1 cellular context compared by ENCODE assay signal in genomic region chr1:161542091-161542559, GRCh38.
TF ChIP-seq lines count a peak whose summit lies in the region.
"Not testable (repeated sequence)": the region's sequence is repeated elsewhere in the genome, so short reads cannot be mapped to it uniquely, and the experiment has no call there.

No MANE protein-coding gene starts in this region.

TF ChIP-seq in K562, 482 proteins besides CTCF, POLR2A, EP300 and RAD21 (continues in another document):
- peak in 1 of 2 experiments; percentile 46; a peak in 1 of 4 replicates for TF ChIP-seq FOXK2 (conservative IDR thresholded peaks at IDR 0.05 in 1 of 2, IDR thresholded peaks at IDR 0.05 in 1 of 2; ENCODE audit: low read depth in 2 of 2)
- peak; percentile 74 for TF ChIP-seq DPF2 (IDR thresholded peaks at IDR 0.05)
- TF ChIP-seq AFF1 (IDR thresholded peaks at IDR 0.05; ENCODE audit: low read depth in 1 of 2, partially characterized antibody in 2 of 2), result peak; percentile 15 to 31
- TF ChIP-seq MLLT1 (IDR thresholded peaks at IDR 0.05), result peak in 1 of 2 experiments; percentile 66; a peak in 1 of 4 replicates
- 0 out of 2 replicates have a peak, but pooled peaks have one; percentile 33 for TF ChIP-seq CXXC5 (CRISPR knock-in tag; IDR thresholded peaks at IDR 0.05)
- TF ChIP-seq MTA3 (IDR thresholded peaks at IDR 0.05; ENCODE audit: borderline replicate concordance), result peak; percentile 38; the same call in 1 of the 2 replicates
- TF ChIP-seq CREM (IDR thresholded peaks at IDR 0.05; ENCODE audit: low read depth), result peak; percentile 37; the same call in 1 of the 2 replicates
- peak; percentile 62 for TF ChIP-seq BRD9 (IDR thresholded peaks at IDR 0.05; ENCODE audit: low read depth, partially characterized antibody)
- TF ChIP-seq NFRKB (IDR thresholded peaks at IDR 0.05; ENCODE audit: low read depth), result peak; percentile 41; the same call in 1 of the 2 replicates
- TF ChIP-seq SMARCA4 (IDR thresholded peaks at IDR 0.05), result peak; percentile 80
- TF ChIP-seq PRDM10 (IDR thresholded peaks at IDR 0.05; ENCODE audit: partially characterized antibody), result peak; percentile 11
- TF ChIP-seq ZEB2 (IDR thresholded peaks at IDR 0.05), result peak; percentile 83; the same call in 1 of the 2 replicates
- TF ChIP-seq SOX6 (IDR thresholded peaks at IDR 0.05), result peak; percentile 59
- 0 out of 2 replicates have a peak, but pooled peaks have one; percentile 37 for TF ChIP-seq LEF1 (IDR thresholded peaks at IDR 0.05)
- TF ChIP-seq ARNT (IDR thresholded peaks at IDR 0.05), result peak in 1 of 2 experiments; percentile 44; a peak in 1 of 4 replicates
- peak; percentile 55 for TF ChIP-seq DACH1 (IDR thresholded peaks at IDR 0.05; ENCODE audit: partially characterized antibody)
- peak; percentile 86 for TF ChIP-seq ARID3A (IDR thresholded peaks at IDR 0.05; ENCODE audit: borderline replicate concordance, low read depth, low read length)
- TF ChIP-seq TAL1 (IDR thresholded peaks at IDR 0.05), result peak; percentile 53
- TF ChIP-seq STAT5A (IDR thresholded peaks at IDR 0.05; ENCODE audit: borderline replicate concordance, low read length), result peak; percentile 61
- TF ChIP-seq NFIC (IDR thresholded peaks at IDR 0.05), result peak; percentile 78
- peak; percentile 38 for TF ChIP-seq CBFA2T2 (conservative IDR thresholded peaks at IDR 0.05)
- peak; percentile 82 for TF ChIP-seq CTBP1 (IDR thresholded peaks at IDR 0.05; ENCODE audit: borderline replicate concordance)
- TF ChIP-seq ZBTB2 (IDR thresholded peaks at IDR 0.05), result 0 out of 2 replicates have a peak, but pooled peaks have one; percentile 53
- 0 out of 4 replicates have a peak, but pooled peaks of 1 of the 2 experiments have one; percentile 21 for TF ChIP-seq NRF1 (conservative IDR thresholded peaks at IDR 0.05 in 1 of 2, IDR thresholded peaks at IDR 0.05 in 1 of 2)
- peak; percentile 55 for TF ChIP-seq KDM5B (IDR thresholded peaks at IDR 0.05; ENCODE audit: insufficient replicate concordance, low read depth, low read length)
- 0 out of 2 replicates have a peak, but pooled peaks have one; percentile 60 for TF ChIP-seq NCOA1 (IDR thresholded peaks at IDR 0.05; ENCODE audit: low read depth)
- peak; percentile 52 for TF ChIP-seq MTA2 (IDR thresholded peaks at IDR 0.05; ENCODE audit: low read depth)
- peak; percentile 68; the same call in 1 of the 2 replicates for TF ChIP-seq ZBTB5 (IDR thresholded peaks at IDR 0.05)
- TF ChIP-seq TCF3 (CRISPR knock-in tag; IDR thresholded peaks at IDR 0.05), result peak; percentile 62
- TF ChIP-seq RFX1 (IDR thresholded peaks at IDR 0.05), result peak; percentile 46; the same call in 1 of the 2 replicates
- peak in 1 of 2 experiments; percentile 42; a peak in 1 of 4 replicates for TF ChIP-seq RCOR1 (IDR thresholded peaks at IDR 0.05; ENCODE audit: borderline replicate concordance in 1 of 2, low read depth in 2 of 2, low read length in 2 of 2)
- TF ChIP-seq POLR2B (IDR thresholded peaks at IDR 0.05; ENCODE audit: low read depth, partially characterized antibody), result peak; percentile 47
- TF ChIP-seq ATF1 (CRISPR knock-in tag; IDR thresholded peaks at IDR 0.05); TOE1 (CRISPR knock-in tag; IDR thresholded peaks at IDR 0.05; ENCODE audit: borderline replicate concordance, low read depth): not testable (repeated sequence)
- TF ChIP-seq ATF1 (tag; IDR thresholded peaks at IDR 0.05), result peak; percentile 81
- peak in 1 of 2 experiments; percentile 7; a peak in 2 of 4 replicates for TF ChIP-seq TRIM24 (IDR thresholded peaks at IDR 0.05)
- peak; percentile 26; the same call in 1 of the 2 replicates for TF ChIP-seq NBN (IDR thresholded peaks at IDR 0.05; ENCODE audit: low read depth)
- peak; percentile 86 for TF ChIP-seq ARID1B (IDR thresholded peaks at IDR 0.05)
- 0 out of 2 replicates have a peak, but pooled peaks have one; percentile 50 for TF ChIP-seq LCOR (CRISPR knock-in tag; IDR thresholded peaks at IDR 0.05)
- peak; percentile 21 for TF ChIP-seq HDAC3 (IDR thresholded peaks at IDR 0.05; ENCODE audit: borderline replicate concordance, partially characterized antibody)
- TF ChIP-seq ATF7 (IDR thresholded peaks at IDR 0.05), result peak; percentile 87
- peak; percentile 44; the same call in 1 of the 2 replicates for TF ChIP-seq TOE1 (IDR thresholded peaks at IDR 0.05; ENCODE audit: borderline replicate concordance)
- TF ChIP-seq CC2D1A (IDR thresholded peaks at IDR 0.05), result peak; percentile 76; the same call in 1 of the 2 replicates
- TF ChIP-seq CBFA2T3 (IDR thresholded peaks at IDR 0.05), result peak; percentile 47; the same call in 1 of the 2 replicates
- TF ChIP-seq ZNF592 (IDR thresholded peaks at IDR 0.05), result peak; percentile 57; the same call in 1 of the 2 replicates
- TF ChIP-seq HDAC1 (IDR thresholded peaks at IDR 0.05), result peak in 1 of 2 experiments; percentile 73; a peak in 1 of 4 replicates
- peak; percentile 52; the same call in 1 of the 2 replicates for TF ChIP-seq HDAC2 (IDR thresholded peaks at IDR 0.05)
